9 cellular contexts compared by ENCODE assay signal in genomic region chr20:41142241-41142640, GRCh38. TPM values are rescaled to one million over a fixed set of nuclear protein-coding genes. Genes with fewer than 3 reads are reported as not detected.
DNase-seq lines count a peak whose midpoint lies in the region; ATAC-seq and TF ChIP-seq lines count a peak whose summit lies in the region.
"Had no signal": no experiment of that assay in that cellular context is flagged by ENCODE, and none has a peak within 500 bp of the region (broad histone marks: within the 10 kb centered on the region; RNA-seq: fewer than 3 reads in every experiment).

No MANE protein-coding gene starts in this region.

- TF ChIP-seq POLR2A in heart left ventricle (IDR thresholded peaks at IDR 0.05): no peak

- no peak for DNase-seq in heart left ventricle
- no peak for DNase-seq in cardiac septum (ENCODE audit: low spot score)
- no peak for DNase-seq in activated naive CD8-positive, alpha-beta T cell treated with anti-CD3 and anti-CD28 coated beads for 36 hours
- no peak for DNase-seq in naive B cell
- no peak for DNase-seq in tibial artery
- DNase-seq in HPDE6-E6E7 (ENCODE audit: extremely low spot score): no peak
- DNase-seq: BE2C had no signal

- H3K36me3 ChIP-seq in heart left ventricle (peaks cover 0 to 7% (median 0%) of the 10 kb centered on the region in 9 donors), tibial artery (no peaks in the 10 kb centered on the region)

- H3K27me3 ChIP-seq in heart left ventricle: peaks cover 0 to 4% (median 0%) of the 10 kb centered on the region in 9 donors
- no peaks in the 10 kb centered on the region for H3K27me3 ChIP-seq in tibial artery
- H3K27me3 ChIP-seq: BE2C had no signal

- intact Hi-C loops in heart left ventricle (cut with DNase I): no loop called here
- intact Hi-C loops in cardiac septum (cut with DNase I): loop anchor here (10.0 kb wide), 1 partner anchor 553 kb away; no protein-coding TSS in a partner anchor
- intact Hi-C loops in tibial artery (cut with DNase I; ENCODE audit: low total_unique reads): no loop called here

- peak overlapping the region; percentile 93 for H3K27ac Mint-ChIP-seq in activated naive CD8-positive, alpha-beta T cell treated with anti-CD3 and anti-CD28 coated beads for 36 hours
- peak overlapping the region in 4 of 6 donors; percentile 73 to 84 (median 76) for H3K27ac Mint-ChIP-seq in naive B cell

- H3K4me1 ChIP-seq in heart left ventricle (peaks cover 22 to 94% (median 82%) of the 10 kb centered on the region in 12 donors), tibial artery (peaks cover 7 to 84% (median 59%) of the 10 kb centered on the region in 4 donors)
- H3K4me1 ChIP-seq: BE2C had no signal

- peaks cover 72% of the 10 kb centered on the region for H3K36me3 Mint-ChIP-seq in activated naive CD8-positive, alpha-beta T cell treated with anti-CD3 and anti-CD28 coated beads for 36 hours
- peaks cover 0 to 5% of the 10 kb centered on the region in 2 donors for H3K36me3 Mint-ChIP-seq in naive B cell

- TF ChIP-seq CTCF in heart left ventricle (IDR thresholded peaks at IDR 0.05) (no peak), tibial artery (IDR thresholded peaks at IDR 0.05) (no peak)

- H3K27ac ChIP-seq in heart left ventricle: peak overlapping the region in 11 of 12 donors; percentile 80 to 100 (median 98)
- H3K27ac ChIP-seq in tibial artery: peak overlapping the region; percentile 11 to 31

- H3K4me3 ChIP-seq in heart left ventricle: peak overlapping the region in 1 of 12 donors; percentile 94
- H3K4me3 ChIP-seq in tibial artery: no peak overlapping the region

- no peaks in the 10 kb centered on the region for H3K9me3 Mint-ChIP-seq in activated naive CD8-positive, alpha-beta T cell treated with anti-CD3 and anti-CD28 coated beads for 36 hours
- H3K9me3 Mint-ChIP-seq in naive B cell: no peaks in the 10 kb centered on the region

- 53 to 69% (median 57%) methylated on average over 5 of the region's 5 CpGs for WGBS in heart left ventricle, 4 donors

- H3K4me1 Mint-ChIP-seq in activated naive CD8-positive, alpha-beta T cell treated with anti-CD3 and anti-CD28 coated beads for 36 hours: peaks cover 76% of the 10 kb centered on the region
- H3K4me1 Mint-ChIP-seq in naive B cell: peaks cover 67 to 86% (median 81%) of the 10 kb centered on the region in 3 donors

- H3K4me3 Mint-ChIP-seq in activated naive CD8-positive, alpha-beta T cell treated with anti-CD3 and anti-CD28 coated beads for 36 hours: peak overlapping the region; percentile 85
- peak overlapping the region in 2 of 8 donors; percentile 30 to 52 for H3K4me3 Mint-ChIP-seq in naive B cell

- ATAC-seq in heart left ventricle: no peak
- no peak for ATAC-seq in naive B cell (ENCODE audit: low read depth in 2 of 2)
- no peak for ATAC-seq in HG02981 (IDR thresholded peaks at IDR 0.05; ENCODE audit: unreplicated experiment)
- ATAC-seq in GM18517 (IDR thresholded peaks at IDR 0.05; ENCODE audit: unreplicated experiment): no peak

- H3K9me3 ChIP-seq in heart left ventricle: no peaks in the 10 kb centered on the region
- H3K9me3 ChIP-seq in tibial artery: no peaks in the 10 kb centered on the region
- H3K9me3 ChIP-seq: BE2C had no signal

- no peaks in the 10 kb centered on the region for H3K27me3 Mint-ChIP-seq in activated naive CD8-positive, alpha-beta T cell treated with anti-CD3 and anti-CD28 coated beads for 36 hours
- peaks cover 0 to 19% (median 0%) of the 10 kb centered on the region in 3 donors for H3K27me3 Mint-ChIP-seq in naive B cell

RNA-seq across cellular contexts. Expression of gene PLCG1, which starts 4.9 kb away (rescaled TPM):
- total RNA-seq in heart left ventricle (10 to 100 TPM; 32.5 to 72.2 (median 55.9) TPM), cardiac septum (66.6 TPM)
- polyA plus RNA-seq in heart left ventricle (10 to 100 TPM; 37.9 to 44.9 TPM), naive B cell (ENCODE audit: low read depth in 6 of 6) (10 to 100 TPM in 2 of 6 donors, 1 to 10 TPM in 4; 1.6 to 18.1 (median 8.0) TPM)
- total RNA-seq in activated naive CD8-positive, alpha-beta T cell treated with anti-CD3 and anti-CD28 coated beads for 36 hours: 100 to 1,000 TPM; 156 to 162 TPM
